ENCODE assay signal across 8 cellular contexts in genomic region chr11:120985718-120986569, GRCh38. TPM values are rescaled to one million over a fixed set of nuclear protein-coding genes. Genes with fewer than 3 reads are reported as not detected.
DNase-seq lines count a peak whose midpoint lies in the region; ATAC-seq and TF ChIP-seq lines count a peak whose summit lies in the region.

No MANE protein-coding gene starts in this region.

- H3K4me3 Mint-ChIP-seq in naive thymus-derived CD8-positive, alpha-beta T cell = peak overlapping the region; percentile 63 to 91 (median 81)

- TF ChIP-seq CTCF in thoracic aorta (IDR thresholded peaks at IDR 0.05) = peak; percentile 42

- H3K27ac Mint-ChIP-seq in naive thymus-derived CD8-positive, alpha-beta T cell = peak overlapping the region in 3 of 10 donors; percentile 61 to 81 (median 74)

- H3K4me1 ChIP-seq in thoracic aorta (ENCODE audit: control insufficient read depth in 1 of 2, low read depth in 2 of 2) = peaks cover 4% of the 10 kb centered on the region in 2 donors

- peaks cover 4% of the 10 kb centered on the region for H3K27me3 ChIP-seq in thoracic aorta (replicated peaks; ENCODE audit: insufficient read depth)

- peak; percentile 12 for DNase-seq in Ammon's horn (ENCODE audit: low spot score)
- peak; percentile 42 for DNase-seq in NCI-H2029 (lab: John Stamatoyannopoulos, UW)
- peak; percentile 59 for DNase-seq in activated CD8-positive, alpha-beta memory T cell treated with anti-CD3 and anti-CD28 coated beads, Interleukin-2, amount 50 U/mL, for 48 hours
- peak in 9 of 10 donors; percentile 6 to 53 (median 20) for DNase-seq in naive thymus-derived CD8-positive, alpha-beta T cell
- no peak for DNase-seq in thoracic aorta (ENCODE audit: low spot score)

- peaks cover 9 to 15% (median 10%) of the 10 kb centered on the region in 4 donors for H3K4me1 Mint-ChIP-seq in naive thymus-derived CD8-positive, alpha-beta T cell

- H3K9me3 Mint-ChIP-seq in naive thymus-derived CD8-positive, alpha-beta T cell = no peaks in the 10 kb centered on the region

- H3K27ac ChIP-seq in thoracic aorta = no peak overlapping the region

- ATAC-seq in GM19395 (IDR thresholded peaks at IDR 0.05; ENCODE audit: unreplicated experiment) (peak; percentile 56), esophagus mucosa (peak; percentile 83), thoracic aorta (ENCODE audit: insufficient number of reproducible peaks, low FRiP score, low read depth) (no peak), HG03571 (IDR thresholded peaks at IDR 0.05; ENCODE audit: unreplicated experiment) (no peak)
- ATAC-seq in naive thymus-derived CD8-positive, alpha-beta T cell = peak; percentile 93 to 96

- POLR2A ChIA-PET in naive thymus-derived CD8-positive, alpha-beta T cell (lab: Charles Lee) = interaction anchor here (0.7 kb wide), 1 partner anchor 22 kb away, joined by 4 read pairs; no protein-coding TSS in a partner anchor

- no peaks in the 10 kb centered on the region for H3K36me3 ChIP-seq in thoracic aorta

- H3K36me3 Mint-ChIP-seq in naive thymus-derived CD8-positive, alpha-beta T cell = no peaks in the 10 kb centered on the region

- H3K4me3 ChIP-seq in thoracic aorta = peak overlapping the region; percentile 70

- H3K27me3 Mint-ChIP-seq in naive thymus-derived CD8-positive, alpha-beta T cell = peaks cover 12 to 33% (median 28%) of the 10 kb centered on the region in 5 donors

- no peaks in the 10 kb centered on the region for H3K9me3 ChIP-seq in thoracic aorta

RNA-seq across cellular contexts. Expression of gene TBCEL, which starts 38.0 kb away (rescaled TPM):
- total RNA-seq in esophagus mucosa (5.9 TPM), thoracic aorta (10 to 100 TPM; 17.7 to 24.6 TPM)
- 10 to 100 TPM; 25.1 to 29.2 TPM for total RNA-seq in naive thymus-derived CD8-positive, alpha-beta T cell
- 1 to 10 TPM; 2.2 to 4.5 (median 4.3) TPM for polyA plus RNA-seq in naive thymus-derived CD8-positive, alpha-beta T cell

Comparison
In these comparisons a context has a peak if more than half of its experiments do, and no peak if none do; other contexts are left out.
1. ATAC-seq: peak in GM19395 (single experiment), esophagus mucosa (single experiment) and naive thymus-derived CD8-positive, alpha-beta T cell (2 of 2); none in thoracic aorta (single experiment) and HG03571 (single experiment).